32 cellular contexts compared by ENCODE assay signal in the genomic region with DNA sequence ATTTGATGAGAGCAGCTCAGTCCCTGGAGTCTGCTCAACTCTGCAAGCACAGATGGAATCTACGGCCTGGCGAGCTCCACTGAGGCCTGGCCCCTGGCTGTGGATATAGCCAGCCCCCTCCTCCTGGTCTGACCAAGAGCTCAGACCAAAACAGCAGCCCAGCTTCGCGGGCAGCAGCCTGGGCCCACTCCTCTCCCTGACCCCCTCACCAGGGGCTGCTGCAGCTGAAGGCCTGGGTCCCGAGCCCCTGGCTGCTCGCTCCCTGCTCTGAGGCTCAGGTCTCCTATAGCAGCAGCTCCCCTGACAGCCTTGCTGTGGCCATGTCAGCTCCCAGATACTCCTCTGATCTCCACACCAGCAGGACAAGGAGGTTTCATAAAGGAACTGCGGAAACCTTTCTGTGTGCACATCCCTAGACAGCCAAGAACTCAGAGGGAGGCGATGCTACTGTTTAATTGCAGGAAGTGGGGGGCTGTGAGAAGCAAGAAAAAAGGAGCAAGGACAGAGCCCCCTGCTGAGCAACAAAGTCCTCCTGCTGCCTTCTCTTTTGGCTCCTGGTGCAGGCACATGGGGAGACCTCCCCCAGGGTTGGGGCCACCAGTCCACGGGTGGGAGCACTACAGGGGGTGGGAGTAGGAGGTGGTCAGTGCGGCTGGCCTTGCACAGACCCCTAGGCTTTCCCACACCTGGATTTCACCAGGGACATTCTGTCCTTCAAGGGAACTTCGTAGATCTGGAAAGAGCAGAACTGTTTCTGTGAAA. TPM values are rescaled to one million over a fixed set of nuclear protein-coding genes. Genes with fewer than 3 reads are reported as not detected.
"Had no signal": no experiment of that assay in that cellular context is flagged by ENCODE, and none has a peak within 500 bp of the region (broad histone marks: within the 10 kb centered on the region; RNA-seq: fewer than 3 reads in every experiment).

No MANE protein-coding gene starts in this region.

- DNase-seq: activated CD4-positive, alpha-beta memory T cell treated with anti-CD3 and anti-CD28 coated beads, Interleukin-2, amount 10 ng/mL, durations not matched to agents 7 days and 5 days; activated CD4-positive, alpha-beta T cell treated with anti-CD3 and anti-CD28 coated beads for 1 hour; activated CD4-positive, alpha-beta T cell treated with anti-CD3 and anti-CD28 coated beads, Interleukin-2, amount 10 ng/mL, durations not matched to agents 7 days and 5 days; activated CD8-positive, alpha-beta memory T cell treated with anti-CD3 and anti-CD28 coated beads, Interleukin-2, amount 50 U/mL, for 48 hours; activated gamma-delta T cell treated with Interleukin-2 at 50 U/mL for 16 hours; activated naive CD4-positive, alpha-beta T cell treated with anti-CD3 and anti-CD28 coated beads, Interleukin-2, amount 50 U/mL, for 16 hours; activated T-cell treated with anti-CD3 and anti-CD28 coated beads, Interleukin-2, amount 50 U/mL, for 24 hours; central memory CD4-positive, alpha-beta T cell; dermis blood vessel endothelial cell; effector CD4-positive, alpha-beta T cell; esophagus squamous epithelium; left cardiac atrium; left ventricle myocardium superior; mammary epithelial cell; nephron progenitor cell; occipital lobe; psoas muscle; sigmoid colon; small intestine; stimulated activated CD4-positive, alpha-beta T cell treated with anti-CD3 and anti-CD28 coated beads, Interleukin-4, amount 100 ng/mL, for 24 hours; stomach; T-helper 9 cell; thyroid gland had no signal

- H2AFZ ChIP-seq: parathyroid adenoma had no signal

- H3K27ac Mint-ChIP-seq: activated CD4-positive, alpha-beta memory T cell treated with anti-CD3 and anti-CD28 coated beads, Interleukin-2, amount 10 ng/mL, durations not matched to agents 7 days and 5 days; activated CD4-positive, alpha-beta T cell treated with anti-CD3 and anti-CD28 coated beads, Interleukin-2, amount 10 ng/mL, durations not matched to agents 7 days and 5 days; activated T-cell treated with anti-CD3 and anti-CD28 coated beads, Interleukin-2, amount 50 U/mL, for 24 hours; activated T-helper 17 cell treated with anti-CD3 and anti-CD28 coated beads, Interleukin-2, amount 50 U/mL, for 72 hours; nephron progenitor cell; stimulated activated effector memory CD8-positive, alpha-beta T cell treated with anti-CD3 and anti-CD28 coated beads, Interleukin-12 subunit alpha, Interleukin-12 subunit beta, amount 100 ng/mL, for 72 hours; T-helper 1 cell treated with Interleukin-12 subunit alpha and Interleukin-12 subunit beta and Interleukin-4 antibody, amounts not matched to agents 30 μg/mL and 1 μg/mL, for 36 hours had no signal

- H3K79me2 ChIP-seq: parathyroid adenoma had no signal

- H3K9me3 Mint-ChIP-seq: activated CD4-positive, alpha-beta memory T cell treated with anti-CD3 and anti-CD28 coated beads, Interleukin-2, amount 10 ng/mL, durations not matched to agents 7 days and 5 days; activated CD4-positive, alpha-beta T cell treated with anti-CD3 and anti-CD28 coated beads, Interleukin-2, amount 10 ng/mL, durations not matched to agents 7 days and 5 days; activated T-cell treated with anti-CD3 and anti-CD28 coated beads, Interleukin-2, amount 50 U/mL, for 24 hours; activated T-helper 17 cell treated with anti-CD3 and anti-CD28 coated beads, Interleukin-2, amount 50 U/mL, for 72 hours; nephron progenitor cell; stimulated activated effector memory CD8-positive, alpha-beta T cell treated with anti-CD3 and anti-CD28 coated beads, Interleukin-12 subunit alpha, Interleukin-12 subunit beta, amount 100 ng/mL, for 72 hours; T-helper 1 cell treated with Interleukin-12 subunit alpha and Interleukin-12 subunit beta and Interleukin-4 antibody, amounts not matched to agents 30 μg/mL and 1 μg/mL, for 36 hours had no signal

- ATAC-seq: activated T-helper 17 cell treated with anti-CD3 and anti-CD28 coated beads, Interleukin-2, amount 50 U/mL, for 72 hours; left cardiac atrium; left ventricle myocardium superior; psoas muscle; stimulated activated effector memory CD8-positive, alpha-beta T cell treated with anti-CD3 and anti-CD28 coated beads, Interleukin-12 subunit alpha, Interleukin-12 subunit beta, amount 100 ng/mL, for 72 hours had no signal

- H3K4me3 Mint-ChIP-seq: activated CD4-positive, alpha-beta memory T cell treated with anti-CD3 and anti-CD28 coated beads, Interleukin-2, amount 10 ng/mL, durations not matched to agents 7 days and 5 days; activated CD4-positive, alpha-beta T cell treated with anti-CD3 and anti-CD28 coated beads, Interleukin-2, amount 10 ng/mL, durations not matched to agents 7 days and 5 days; activated T-cell treated with anti-CD3 and anti-CD28 coated beads, Interleukin-2, amount 50 U/mL, for 24 hours; activated T-helper 17 cell treated with anti-CD3 and anti-CD28 coated beads, Interleukin-2, amount 50 U/mL, for 72 hours; nephron progenitor cell; stimulated activated effector memory CD8-positive, alpha-beta T cell treated with anti-CD3 and anti-CD28 coated beads, Interleukin-12 subunit alpha, Interleukin-12 subunit beta, amount 100 ng/mL, for 72 hours; T-helper 1 cell treated with Interleukin-12 subunit alpha and Interleukin-12 subunit beta and Interleukin-4 antibody, amounts not matched to agents 30 μg/mL and 1 μg/mL, for 36 hours had no signal

- H3K36me3 ChIP-seq: breast epithelium, esophagus squamous epithelium, sigmoid colon, stomach, thyroid gland, upper lobe of left lung, vagina had no signal

- H3K4me1 ChIP-seq: breast epithelium, parathyroid adenoma, psoas muscle, vagina had no signal

- H3K27me3 Mint-ChIP-seq: activated CD4-positive, alpha-beta memory T cell treated with anti-CD3 and anti-CD28 coated beads, Interleukin-2, amount 10 ng/mL, durations not matched to agents 7 days and 5 days; activated CD4-positive, alpha-beta T cell treated with anti-CD3 and anti-CD28 coated beads, Interleukin-2, amount 10 ng/mL, durations not matched to agents 7 days and 5 days; activated T-helper 17 cell treated with anti-CD3 and anti-CD28 coated beads, Interleukin-2, amount 50 U/mL, for 72 hours had no signal

- H3K27me3 ChIP-seq: breast epithelium, sigmoid colon, thyroid gland, upper lobe of left lung, vagina had no signal

- H3K9me3 ChIP-seq: esophagus squamous epithelium, psoas muscle, sigmoid colon, stomach, thyroid gland, upper lobe of left lung, vagina had no signal

- H3K9ac ChIP-seq: parathyroid adenoma had no signal

- H3K27ac ChIP-seq: breast epithelium, esophagus squamous epithelium, parathyroid adenoma, psoas muscle, sigmoid colon, stomach, thyroid gland, upper lobe of left lung, vagina had no signal

- H3K4me3 ChIP-seq: breast epithelium, esophagus squamous epithelium, psoas muscle, sigmoid colon, stomach, thyroid gland, upper lobe of left lung, vagina had no signal

RNA-seq across cellular contexts. Expression of a gene that starts 38.7 kb away (rescaled TPM):
- total RNA-seq: activated CD4-positive, alpha-beta memory T cell treated with anti-CD3 and anti-CD28 coated beads, Interleukin-2, amount 10 ng/mL, durations not matched to agents 7 days and 5 days; activated CD4-positive, alpha-beta T cell treated with anti-CD3 and anti-CD28 coated beads, Interleukin-2, amount 10 ng/mL, durations not matched to agents 7 days and 5 days; activated T-helper 17 cell treated with anti-CD3 and anti-CD28 coated beads, Interleukin-2, amount 50 U/mL, for 72 hours; breast epithelium; dermis blood vessel endothelial cell; esophagus squamous epithelium; frontal cortex; left cardiac atrium; left ventricle myocardium superior; mammary epithelial cell; mucosa of gallbladder; occipital lobe; psoas muscle; sigmoid colon; stomach; thyroid gland; vagina had no signal
- polyA plus RNA-seq: psoas muscle, sigmoid colon had no signal
